Comparison of ENCODE assay signal across 8 cellular contexts in the genomic region with DNA sequence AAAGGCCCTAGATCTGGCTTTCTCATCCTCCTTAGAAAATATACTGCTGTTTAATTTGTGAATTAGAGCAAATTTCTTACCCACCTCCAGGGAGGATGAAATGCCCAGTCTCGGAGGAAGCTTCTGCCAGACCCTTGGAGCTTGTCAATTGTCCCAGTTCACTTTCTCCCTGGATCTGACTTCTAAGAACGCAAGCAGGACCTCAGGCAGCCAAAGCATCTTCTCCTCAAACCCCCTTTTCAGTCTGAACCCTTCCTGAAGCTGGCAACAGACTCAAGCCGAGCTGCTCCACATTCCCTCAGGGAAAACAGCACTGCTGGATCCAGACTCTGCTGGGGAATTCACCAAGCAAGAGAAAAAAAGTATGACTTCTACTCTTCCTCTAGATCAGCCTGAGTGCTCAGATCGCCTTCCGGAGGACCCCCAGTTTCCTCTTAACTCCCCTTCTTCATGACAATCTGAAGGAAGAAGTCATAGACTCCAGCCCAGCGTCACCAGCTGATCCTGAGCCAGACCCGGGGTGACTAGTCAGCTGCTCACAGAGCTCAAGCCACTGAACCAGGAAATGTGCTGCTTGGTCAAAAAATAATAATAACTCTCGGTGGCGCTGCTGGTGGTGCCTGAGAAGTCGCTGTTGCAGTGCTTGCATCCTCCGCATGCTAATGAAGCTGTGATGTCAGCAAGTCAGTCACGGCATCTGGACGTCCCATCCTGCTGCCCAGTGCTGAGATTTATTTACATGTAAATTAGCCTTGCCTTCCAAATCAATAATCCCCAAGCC. TPM values are rescaled to one million over a fixed set of nuclear protein-coding genes. Genes with fewer than 3 reads are reported as not detected.
DNase-seq lines count a peak whose midpoint lies in the region; ATAC-seq and TF ChIP-seq lines count a peak whose summit lies in the region.

Gene PRICKLE2 (minus strand): TSS at position 641 of the 781 bp plus-strand sequence. CDS start 26,539 bp downstream, outside the sequence.

- H3K4me1 Mint-ChIP-seq in CD8-positive, alpha-beta T cell (ENCODE audit: low read depth) = no peaks in the 10 kb centered on the region
- H3K4me1 Mint-ChIP-seq in activated naive CD4-positive, alpha-beta T cell treated with anti-CD3 and anti-CD28 coated beads, Interleukin-2, amount 10 ng/mL, durations not matched to agents 7 days and 5 days = no peaks in the 10 kb centered on the region

- H3K27ac Mint-ChIP-seq in CD8-positive, alpha-beta T cell = no peak within 1 kb of the TSS
- no peak within 1 kb of the TSS for H3K27ac Mint-ChIP-seq in activated naive CD4-positive, alpha-beta T cell treated with anti-CD3 and anti-CD28 coated beads, Interleukin-2, amount 10 ng/mL, durations not matched to agents 7 days and 5 days

- H3K27me3 Mint-ChIP-seq in CD8-positive, alpha-beta T cell (ENCODE audit: low read depth) = peaks cover 10% of the 10 kb centered on the region
- peaks cover 12% of the 10 kb centered on the region for H3K27me3 Mint-ChIP-seq in activated naive CD4-positive, alpha-beta T cell treated with anti-CD3 and anti-CD28 coated beads, Interleukin-2, amount 10 ng/mL, durations not matched to agents 7 days and 5 days

- no peak for ATAC-seq in CD8-positive, alpha-beta T cell
- peak; percentile 79 for ATAC-seq in GM21526 (IDR thresholded peaks at IDR 0.05; ENCODE audit: low FRiP score, unreplicated experiment)

- WGBS in spleen, 5 donors = 22 to 27% (median 23%) methylated on average over 13 of the region's 13 CpGs

- H3K9me3 ChIP-seq in CD8-positive, alpha-beta T cell (ENCODE audit: low read length) = no peaks in the 10 kb centered on the region
- H3K9me3 ChIP-seq in HUES6 (ENCODE audit: control insufficient read depth, insufficient read depth, low read depth, low read length) (no peaks in the 10 kb centered on the region), spleen (no peaks in the 10 kb centered on the region)

- no peaks in the 10 kb centered on the region for H3K27me3 ChIP-seq in CD8-positive, alpha-beta T cell (ENCODE audit: insufficient read depth, low read length)
- peaks cover 13% of the 10 kb centered on the region for H3K27me3 ChIP-seq in HUES6 (ENCODE audit: control insufficient read depth, insufficient read depth, low read length)
- no peaks in the 10 kb centered on the region for H3K27me3 ChIP-seq in kidney epithelial cell (ENCODE audit: control insufficient read depth, insufficient read depth, low read length)
- H3K27me3 ChIP-seq in spleen (replicated peaks in 1 of 7) = no peaks in the 10 kb centered on the region

- POLR2A ChIA-PET in CD8-positive, alpha-beta T cell (lab: Charles Lee) = no interaction called here

- H3K9ac ChIP-seq in HUES6 (ENCODE audit: low read length) = no peak within 1 kb of the TSS

- no peaks in the 10 kb centered on the region for H3K9me3 Mint-ChIP-seq in CD8-positive, alpha-beta T cell
- H3K9me3 Mint-ChIP-seq in activated naive CD4-positive, alpha-beta T cell treated with anti-CD3 and anti-CD28 coated beads, Interleukin-2, amount 10 ng/mL, durations not matched to agents 7 days and 5 days = no peaks in the 10 kb centered on the region

- no peaks in the 10 kb centered on the region for H3K36me3 Mint-ChIP-seq in CD8-positive, alpha-beta T cell
- no peaks in the 10 kb centered on the region for H3K36me3 Mint-ChIP-seq in activated naive CD4-positive, alpha-beta T cell treated with anti-CD3 and anti-CD28 coated beads, Interleukin-2, amount 10 ng/mL, durations not matched to agents 7 days and 5 days

- no peaks in the 10 kb centered on the region for H3K36me3 ChIP-seq in CD8-positive, alpha-beta T cell (ENCODE audit: insufficient read depth, low read length)
- H3K36me3 ChIP-seq in HUES6 (ENCODE audit: control insufficient read depth, insufficient read depth, low read length) = no peaks in the 10 kb centered on the region
- H3K36me3 ChIP-seq in kidney epithelial cell (ENCODE audit: control insufficient read depth, insufficient read depth, low read length) = no peaks in the 10 kb centered on the region
- H3K36me3 ChIP-seq in spleen = no peaks in the 10 kb centered on the region

- no peaks in the 10 kb centered on the region for H3K4me1 ChIP-seq in CD8-positive, alpha-beta T cell (ENCODE audit: insufficient read depth, low read length)
- peaks cover 38% of the 10 kb centered on the region for H3K4me1 ChIP-seq in HUES6 (ENCODE audit: control insufficient read depth, insufficient read depth, low read length)
- H3K4me1 ChIP-seq in spleen = peaks cover 0 to 11% (median 2%) of the 10 kb centered on the region in 6 donors

- CTCF ChIA-PET in CD8-positive, alpha-beta T cell (lab: Charles Lee) = interaction anchor here (0.9 kb wide), 1 partner anchor 9 kb away, joined by 4 read pairs; no protein-coding TSS in a partner anchor
- CTCF ChIA-PET in activated naive CD4-positive, alpha-beta T cell treated with anti-CD3 and anti-CD28 coated beads, Interleukin-2, amount 10 ng/mL, durations not matched to agents 7 days and 5 days (lab: Charles Lee) = interaction anchor here (0.7 kb wide), 1 partner anchor 173 kb away, joined by 3 read pairs; no protein-coding TSS in a partner anchor

- TF ChIP-seq POLR2A in spleen (IDR thresholded peaks at IDR 0.05) = no peak

- intact Hi-C loops in CD8-positive, alpha-beta T cell (cut with DNase I, micrococcal nuclease) = no loop called here
- intact Hi-C loops in spleen (cut with DNase I; ENCODE audit: low total_unique reads) = no loop called here

- no peak for TF ChIP-seq CTCF in CD8-positive, alpha-beta T cell (IDR thresholded peaks at IDR 0.05)
- peak; percentile 29 for TF ChIP-seq CTCF in kidney epithelial cell (IDR thresholded peaks at IDR 0.05; ENCODE audit: insufficient read depth, low read length, poor library complexity, severe bottlenecking)
- TF ChIP-seq CTCF in spleen (IDR thresholded peaks at IDR 0.05 in 8 of 11, conservative IDR thresholded peaks at IDR 0.05 in 3 of 11) = peak in 3 of 11 experiments; percentile 8 to 24 (median 12)

- H3K4me3 ChIP-seq in CD8-positive, alpha-beta T cell (ENCODE audit: low read depth, low read length) = no peak within 1 kb of the TSS
- peak within 1 kb of the TSS; percentile 50 for H3K4me3 ChIP-seq in HUES6 (ENCODE audit: low read depth, low read length)
- peak within 1 kb of the TSS; percentile 20 for H3K4me3 ChIP-seq in kidney epithelial cell (ENCODE audit: low read depth, low read length)
- peak within 1 kb of the TSS in 5 of 8 donors; percentile 2 to 52 (median 8) for H3K4me3 ChIP-seq in spleen

- peak within 1 kb of the TSS; percentile 15 for H3K4me3 Mint-ChIP-seq in CD8-positive, alpha-beta T cell
- H3K4me3 Mint-ChIP-seq in activated naive CD4-positive, alpha-beta T cell treated with anti-CD3 and anti-CD28 coated beads, Interleukin-2, amount 10 ng/mL, durations not matched to agents 7 days and 5 days = no peak within 1 kb of the TSS

- DNase-seq in CD8-positive, alpha-beta T cell = no peak
- DNase-seq in kidney epithelial cell (ENCODE audit: low read depth) = peak; percentile 90
- peak; percentile 76 for DNase-seq in spleen
- DNase-seq in stimulated activated CD4-positive, alpha-beta T cell treated with anti-CD3 and anti-CD28 coated beads, Interleukin-4, amount 100 ng/mL, for 4 hours = no peak
- no peak for DNase-seq in activated naive CD4-positive, alpha-beta T cell treated with anti-CD3 and anti-CD28 coated beads, Interleukin-2, amount 10 ng/mL, durations not matched to agents 7 days and 5 days

- H3K27ac ChIP-seq in CD8-positive, alpha-beta T cell (ENCODE audit: low read depth, low read length) = no peak within 1 kb of the TSS
- H3K27ac ChIP-seq in HUES6 (ENCODE audit: low read depth, low read length) (0 out of 2 replicates have a peak within 1 kb of the TSS, but pooled peaks have one; percentile 12), cingulate gyrus (ENCODE audit: low read depth, low read length) (peak within 1 kb of the TSS; percentile 89), spleen (peak within 1 kb of the TSS in 7 of 8 donors; percentile 46 to 72 (median 65))

RNA-seq across cellular contexts. Expression of gene PRICKLE2, which starts in this region (rescaled TPM):
- total RNA-seq in CD8-positive, alpha-beta T cell = not detected
- 10.8 and 13.7 TPM in 2 replicates for total RNA-seq in kidney epithelial cell
- 10 to 100 TPM in 2 of 7 donors, 1 to 10 TPM in 5; 3.1 to 11.4 (median 7.3) TPM for total RNA-seq in spleen
- under 1 TPM; 0.27 to 0.51 (median 0.30) TPM for polyA plus RNA-seq in spleen

Comparison
In these comparisons a context has a peak if more than half of its experiments do, and no peak if none do; other contexts are left out.
1. RNA of gene PRICKLE2 (total RNA-seq): 10.8 to 13.7 TPM in kidney epithelial cell and 3.1 to 11.4 TPM in spleen; not detected in CD8-positive, alpha-beta T cell; every median in the first group is over 4 times any median in the second.
2. DNase-seq: peak in kidney epithelial cell (single experiment) and spleen (single experiment); none in CD8-positive, alpha-beta T cell (0 of 7), stimulated activated CD4-positive, alpha-beta T cell treated with anti-CD3 and anti-CD28 coated beads, Interleukin-4, amount 100 ng/mL, for 4 hours (0 of 2) and activated naive CD4-positive, alpha-beta T cell treated with anti-CD3 and anti-CD28 coated beads, Interleukin-2, amount 10 ng/mL, durations not matched to agents 7 days and 5 days (single experiment).